9 cellular contexts compared by ENCODE assay signal in genomic region chr5:74864823-74865222, GRCh38. TPM values are rescaled to one million over a fixed set of nuclear protein-coding genes. Genes with fewer than 3 reads are reported as not detected.
DNase-seq lines count a peak whose midpoint lies in the region; ATAC-seq, FAIRE-seq and TF ChIP-seq lines count a peak whose summit lies in the region.
"Had no signal": no experiment of that assay in that cellular context is flagged by ENCODE, and none has a peak within 500 bp of the region (broad histone marks: within the 10 kb centered on the region; RNA-seq: fewer than 3 reads in every experiment).

No MANE protein-coding gene starts in this region.

- POLR2A ChIA-PET in OCI-LY7 (lab: Charles Lee), result interaction anchor here (0.5 kb wide), 1 partner anchor 75 kb away, joined by 4 read pairs; no protein-coding TSS in a partner anchor

- H3K27ac Mint-ChIP-seq in CD4-positive, CD25-positive, alpha-beta regulatory T cell, result peak overlapping the region in 2 of 3 donors; percentile 96

- peaks cover 24 to 62% (median 42%) of the 10 kb centered on the region in 4 donors for H3K4me1 Mint-ChIP-seq in CD4-positive, CD25-positive, alpha-beta regulatory T cell

- H3K4me1 ChIP-seq in CD4-positive, CD25-positive, alpha-beta regulatory T cell (ENCODE audit: control insufficient read depth, insufficient read depth, low read length, poor library complexity, severe bottlenecking), result peaks cover 16% of the 10 kb centered on the region
- peaks cover 0 to 7% of the 10 kb centered on the region in 2 donors for H3K4me1 ChIP-seq in breast epithelium
- H3K4me1 ChIP-seq in mesodermal cell (ENCODE audit: control insufficient read depth, insufficient read depth, low read length, poor library complexity, severe bottlenecking), result peaks cover 17% of the 10 kb centered on the region
- H3K4me1 ChIP-seq in OCI-LY7 (ENCODE audit: insufficient read depth, low read length, poor library complexity, severe bottlenecking), result no peaks in the 10 kb centered on the region
- H3K4me1 ChIP-seq in Karpas-422 (ENCODE audit: low read length), result no peaks in the 10 kb centered on the region

- H3K9ac ChIP-seq in Karpas-422 (ENCODE audit: low read length), result no peak overlapping the region

- TF ChIP-seq CTCF in breast epithelium (IDR thresholded peaks at IDR 0.05), result no peak
- no peak for TF ChIP-seq CTCF in OCI-LY7 (conservative IDR thresholded peaks at IDR 0.05; ENCODE audit: low read length)

- H3K4me2 ChIP-seq in OCI-LY7 (ENCODE audit: low read length) (no peak overlapping the region), Karpas-422 (ENCODE audit: low read depth, low read length, poor library complexity, severe bottlenecking) (no peak overlapping the region)

- H3K36me3 Mint-ChIP-seq in CD4-positive, CD25-positive, alpha-beta regulatory T cell, result no peaks in the 10 kb centered on the region

- 9 to 21% methylated on average over 3 to 7 of the region's 8 CpGs for WGBS in mesodermal cell (ENCODE audit: insufficient coverage in 2 of 2), 2 experiments

- no peaks in the 10 kb centered on the region for H3K36me3 ChIP-seq in CD4-positive, CD25-positive, alpha-beta regulatory T cell (ENCODE audit: control insufficient read depth, insufficient read depth, low read length)
- H3K36me3 ChIP-seq in breast epithelium (no peaks in the 10 kb centered on the region), mesodermal cell (ENCODE audit: control insufficient read depth, insufficient read depth, low read length) (no peaks in the 10 kb centered on the region), OCI-LY7 (ENCODE audit: insufficient read depth, low read length) (no peaks in the 10 kb centered on the region), Karpas-422 (ENCODE audit: insufficient read depth, low read length) (no peaks in the 10 kb centered on the region)

- H3K27ac ChIP-seq in CD4-positive, CD25-positive, alpha-beta regulatory T cell (ENCODE audit: insufficient read depth, low read length, poor library complexity, severe bottlenecking), result no peak overlapping the region
- no peak overlapping the region for H3K27ac ChIP-seq in breast epithelium
- H3K27ac ChIP-seq in mesodermal cell (ENCODE audit: low read depth, low read length, severe bottlenecking), result no peak overlapping the region
- H3K27ac ChIP-seq in OCI-LY7 (ENCODE audit: low read depth, low read length, poor library complexity, severe bottlenecking), result no peak overlapping the region
- H3K27ac ChIP-seq in Karpas-422 (ENCODE audit: low read length), result no peak overlapping the region

- no peak for ATAC-seq in CD4-positive, CD25-positive, alpha-beta regulatory T cell (ENCODE audit: low read depth in 2 of 2)

- peaks cover 27% of the 10 kb centered on the region for H3K27me3 Mint-ChIP-seq in CD4-positive, CD25-positive, alpha-beta regulatory T cell

- CTCF ChIA-PET in OCI-LY7 (lab: Charles Lee; ENCODE audit: unreplicated experiment), result no interaction called here

- H3K4me3 Mint-ChIP-seq in CD4-positive, CD25-positive, alpha-beta regulatory T cell, result peak overlapping the region; percentile 87 to 96 (median 94)

- no peak for DNase-seq in CD4-positive, CD25-positive, alpha-beta regulatory T cell
- DNase-seq in HuH-7.5 (ENCODE audit: low spot score), result peak; percentile 33
- DNase-seq in breast epithelium (ENCODE audit: low spot score in 2 of 2), result no peak
- no peak for DNase-seq in OCI-LY7 (ENCODE audit: low spot score)
- DNase-seq in kidney tubule cell (ENCODE audit: low spot score), result no peak
- no peak for DNase-seq in H54 (ENCODE audit: insufficient read length, low spot score)
- DNase-seq in Karpas-422, result no peak
- DNase-seq: Kasumi-1 had no signal

- no peak for FAIRE-seq in H54 (lab: Jason Lieb, UNC)

- H3K4me3 ChIP-seq in CD4-positive, CD25-positive, alpha-beta regulatory T cell (ENCODE audit: low read depth, low read length), result peak overlapping the region; percentile 87
- H3K4me3 ChIP-seq in breast epithelium (peak overlapping the region in 2 of 3 donors; percentile 81 to 86), mesodermal cell (ENCODE audit: extremely low read depth, insufficient read depth, low read length, poor library complexity, severe bottlenecking) (peak overlapping the region; percentile 67), OCI-LY7 (ENCODE audit: low read depth, low read length, poor library complexity, severe bottlenecking) (no peak overlapping the region), Karpas-422 (ENCODE audit: low read length) (no peak overlapping the region)

- peaks cover 2% of the 10 kb centered on the region for H3K27me3 ChIP-seq in CD4-positive, CD25-positive, alpha-beta regulatory T cell (ENCODE audit: control insufficient read depth, insufficient read depth, low read length)
- no peaks in the 10 kb centered on the region for H3K27me3 ChIP-seq in breast epithelium
- no peaks in the 10 kb centered on the region for H3K27me3 ChIP-seq in Karpas-422 (ENCODE audit: low read length)

- intact Hi-C loops in breast epithelium (cut with DNase I; ENCODE audit: low total_unique reads) (no loop called here), OCI-LY7 (cut with micrococcal nuclease; ENCODE audit: unreplicated experiment) (no loop called here)

- TF ChIP-seq POLR2A in breast epithelium (IDR thresholded peaks at IDR 0.05) (no peak), H54 (IDR thresholded peaks at IDR 0.05; ENCODE audit: low read depth, low read length) (no peak)

- no peaks in the 10 kb centered on the region for H4K20me1 ChIP-seq in OCI-LY7 (ENCODE audit: insufficient read depth, low read length)
- no peaks in the 10 kb centered on the region for H4K20me1 ChIP-seq in Karpas-422 (ENCODE audit: insufficient read depth, low read depth, low read length)

- no TSS peak for BruUV-seq in OCI-LY7 (replicated peaks; lab: Mats Ljungman, UMichigan)

- H3K9me2 ChIP-seq in OCI-LY7 (ENCODE audit: insufficient read depth, low read length) (no peaks in the 10 kb centered on the region), Karpas-422 (replicated peaks; ENCODE audit: insufficient read depth, low read length) (no peaks in the 10 kb centered on the region)

- H3K79me2 ChIP-seq in OCI-LY7 (ENCODE audit: insufficient read depth, low read depth, low read length), result no peaks in the 10 kb centered on the region
- H3K79me2 ChIP-seq in Karpas-422 (ENCODE audit: low read length), result no peaks in the 10 kb centered on the region

- H2AFZ ChIP-seq in OCI-LY7 (ENCODE audit: low read length), result no peak overlapping the region
- H2AFZ ChIP-seq in Karpas-422 (ENCODE audit: low read length), result no peak overlapping the region

- no peaks in the 10 kb centered on the region for H3K9me3 Mint-ChIP-seq in CD4-positive, CD25-positive, alpha-beta regulatory T cell

- no peaks in the 10 kb centered on the region for H3K9me3 ChIP-seq in CD4-positive, CD25-positive, alpha-beta regulatory T cell (ENCODE audit: control insufficient read depth in 2 of 2, low read length in 2 of 2)
- H3K9me3 ChIP-seq in breast epithelium, result no peaks in the 10 kb centered on the region
- H3K9me3 ChIP-seq in mesodermal cell (ENCODE audit: control insufficient read depth, low read length), result no peaks in the 10 kb centered on the region
- no peaks in the 10 kb centered on the region for H3K9me3 ChIP-seq in OCI-LY7 (ENCODE audit: low read length)
- no peaks in the 10 kb centered on the region for H3K9me3 ChIP-seq in Karpas-422 (ENCODE audit: low read length)

RNA-seq across cellular contexts. Expression of gene FAM169A, which starts 1.4 kb away (rescaled TPM):
- 7.4 TPM for total RNA-seq in CD4-positive, CD25-positive, alpha-beta regulatory T cell
- 1 to 10 TPM; 2.5 to 6.3 (median 4.5) TPM for polyA plus RNA-seq in CD4-positive, CD25-positive, alpha-beta regulatory T cell
- total RNA-seq in breast epithelium, result 1 to 10 TPM in 2 of 3 donors, under 1 TPM in 1; 0.64 to 6.3 (median 1.6) TPM
- 7.5 TPM for polyA plus RNA-seq in mesodermal cell (2013, experiment 1 of 2)
- 7.3 TPM for polyA plus RNA-seq in mesodermal cell (2013, experiment 2 of 2)
- not detected in 2 replicates for total RNA-seq in OCI-LY7 (2014; rRNA removed; shearing (Covaris generic))
- not detected in 2 replicates for total RNA-seq in OCI-LY7 (2022)
- not detected in 2 replicates for total RNA-seq in Karpas-422 (2014; rRNA removed; shearing (Covaris generic); ENCODE audit: low replicate concordance)

Comparison
In these comparisons a context has a peak if more than half of its experiments do, and no peak if none do; other contexts are left out.
1. H3K4me3 ChIP-seq: peak in CD4-positive, CD25-positive, alpha-beta regulatory T cell (single experiment), breast epithelium (2 of 3) and mesodermal cell (single experiment); none in OCI-LY7 (single experiment) and Karpas-422 (single experiment).